Comparison of ENCODE assay signal across 8 cellular contexts in genomic region chr1:78005347-78005722, GRCh38.
A peak's percentile ranks its signal among the peaks of the same experiment; 100 is the strongest.
DNase-seq lines count a peak whose midpoint lies in the region; ATAC-seq and TF ChIP-seq lines count a peak whose summit lies in the region.

No MANE protein-coding gene starts in this region.

- H3K79me2 ChIP-seq in SU-DHL-6 (ENCODE audit: insufficient read depth, low read length), result peaks cover 3% of the 10 kb centered on the region

- no peaks in the 10 kb centered on the region for H3K9me2 ChIP-seq in SU-DHL-6 (replicated peaks; ENCODE audit: insufficient read depth, low read length)

- H3K27me3 ChIP-seq in SU-DHL-6 (ENCODE audit: low read length), result no peaks in the 10 kb centered on the region

- H3K27ac ChIP-seq in SU-DHL-6 (ENCODE audit: low read depth, low read length), result no peak overlapping the region; the same call in 1 of the 2 replicates

- ATAC-seq in HG02798 (IDR thresholded peaks at IDR 0.05; ENCODE audit: poor library complexity, unreplicated experiment), result no peak

- 0 out of 2 replicates have a peak, but pooled peaks cover 2% of the 10 kb centered on the region for H3K36me3 ChIP-seq in SU-DHL-6 (ENCODE audit: low read length)

- DNase-seq in GM12864 (ENCODE audit: low read depth) (no peak), fibroblast of pulmonary artery (ENCODE audit: low read depth) (no peak), retinal pigment epithelial cell (ENCODE audit: low read depth) (no peak), NOMO-1 (lab: John Stamatoyannopoulos, UW; ENCODE audit: unreplicated experiment in 2 of 2) (no peak), COLO668 (lab: John Stamatoyannopoulos, UW; ENCODE audit: unreplicated experiment) (no peak)
- DNase-seq in activated CD4-positive, CD25-positive, alpha-beta regulatory T cell (lab: John Stamatoyannopoulos, UW), result no peak

- peak overlapping the region; percentile 56 for H3K9ac ChIP-seq in SU-DHL-6 (ENCODE audit: low read length)

- H3K4me2 ChIP-seq in SU-DHL-6 (ENCODE audit: low read depth, low read length, poor library complexity, severe bottlenecking), result peak overlapping the region; percentile 86

- peaks cover 41% of the 10 kb centered on the region for H3F3A ChIP-seq in SU-DHL-6 (ENCODE audit: insufficient read depth)

- H3K4me3 ChIP-seq in GM12864 (ENCODE audit: low read depth, low read length) (peak overlapping the region; percentile 75), SU-DHL-6 (ENCODE audit: insufficient read depth, low read length, poor library complexity, severe bottlenecking) (peak overlapping the region; percentile 60), fibroblast of pulmonary artery (replicated peaks; ENCODE audit: low read depth, low read length) (peak overlapping the region; percentile 82), retinal pigment epithelial cell (ENCODE audit: low read length) (peak overlapping the region; percentile 54)

- H2AFZ ChIP-seq in SU-DHL-6 (ENCODE audit: low read depth, low read length, severe bottlenecking), result peak overlapping the region; percentile 24

- TF ChIP-seq CTCF in GM12864 (IDR thresholded peaks at IDR 0.05; ENCODE audit: low read depth, low read length, missing control alignments), result no peak
- no peak for TF ChIP-seq CTCF in SU-DHL-6 (IDR thresholded peaks at IDR 0.05; ENCODE audit: insufficient read depth, low read length, poor library complexity, severe bottlenecking)
- no peak for TF ChIP-seq CTCF in fibroblast of pulmonary artery (IDR thresholded peaks at IDR 0.05; ENCODE audit: low read length, missing control alignments)
- no peak for TF ChIP-seq CTCF in retinal pigment epithelial cell (conservative IDR thresholded peaks at IDR 0.05; ENCODE audit: low read depth, low read length)

- no peaks in the 10 kb centered on the region for H3K9me3 ChIP-seq in SU-DHL-6 (ENCODE audit: insufficient read depth, low read length)

- H4K20me1 ChIP-seq in SU-DHL-6 (ENCODE audit: low read depth, low read length), result no peaks in the 10 kb centered on the region
